In the genomic region with DNA sequence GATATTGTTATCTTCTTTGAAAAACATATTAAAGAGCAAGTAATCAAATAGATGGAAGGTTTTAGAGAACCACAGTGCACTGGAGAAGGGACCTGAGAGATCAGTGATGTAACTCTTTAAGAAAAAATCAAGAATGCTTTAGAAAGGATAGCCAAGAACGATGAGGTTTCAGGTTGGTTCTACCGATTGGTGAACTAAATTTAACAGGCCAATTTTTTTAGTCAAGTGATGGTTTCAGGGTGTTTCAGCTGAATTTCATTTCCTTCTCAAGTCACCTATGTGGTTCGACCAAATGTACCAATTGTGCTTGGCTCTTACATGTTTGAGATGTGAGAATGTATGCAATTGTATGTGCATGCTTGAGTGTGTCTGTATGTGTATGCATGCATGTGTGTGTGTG, we compare ENCODE assay signal across 18 cellular contexts. TPM values are rescaled to one million over a fixed set of nuclear protein-coding genes. Genes with fewer than 3 reads are reported as not detected.
DNase-seq lines count a peak whose midpoint lies in the region; ATAC-seq and TF ChIP-seq lines count a peak whose summit lies in the region.
"Had no signal": no experiment of that assay in that cellular context is flagged by ENCODE, and none has a peak within 500 bp of the region (broad histone marks: within the 10 kb centered on the region; RNA-seq: fewer than 3 reads in every experiment).

No MANE protein-coding gene starts in this region.

- intact Hi-C loops in psoas muscle (cut with DNase I) = no loop called here

- ATAC-seq in GM19395 (IDR thresholded peaks at IDR 0.05; ENCODE audit: unreplicated experiment) (peak; percentile 70), HG02642 (IDR thresholded peaks at IDR 0.05; ENCODE audit: poor library complexity, unreplicated experiment) (peak; percentile 49), HG03442 (IDR thresholded peaks at IDR 0.05; ENCODE audit: unreplicated experiment) (peak; percentile 39), psoas muscle (no peak)
- ATAC-seq: stimulated activated memory B cell treated with anti-CD40 and anti-IgM and Interleukin-4, amounts not matched to agents 10 μg/mL and 1 μg/mL and 100 μg/mL, for 72 hours; WTC11 had no signal

- H3K9me3 ChIP-seq in hepatocyte (ENCODE audit: low read depth) (no peaks in the 10 kb centered on the region), psoas muscle (no peaks in the 10 kb centered on the region)
- H3K9me3 ChIP-seq: esophagus muscularis mucosa, sigmoid colon had no signal

- H3K27ac ChIP-seq in hepatocyte (no peak overlapping the region), psoas muscle (no peak overlapping the region)
- H3K27ac ChIP-seq: esophagus muscularis mucosa, sigmoid colon had no signal

- H3K27me3 ChIP-seq in hepatocyte (no peaks in the 10 kb centered on the region), psoas muscle (ENCODE audit: insufficient read depth in 3 of 3, low read length in 2 of 3) (no peaks in the 10 kb centered on the region)
- H3K27me3 ChIP-seq: esophagus muscularis mucosa, sigmoid colon had no signal

- H3K4me3 ChIP-seq in hepatocyte (no peak overlapping the region), psoas muscle (no peak overlapping the region)
- H3K4me3 ChIP-seq: esophagus muscularis mucosa, sigmoid colon had no signal

- peak; percentile 47 for DNase-seq in GM13977 (ENCODE audit: low spot score)
- DNase-seq in central memory CD4-positive, alpha-beta T cell = no peak
- DNase-seq in hepatocyte (ENCODE audit: low spot score) = no peak
- no peak for DNase-seq in COLO829 (ENCODE audit: low spot score)
- DNase-seq in psoas muscle = no peak
- DNase-seq: ACHN, midbrain, NCI-H2029, NCI-H69, sigmoid colon, SW 1271 had no signal

- 90% methylated on average over 3 of the region's 3 CpGs for WGBS in hepatocyte (ENCODE audit: low lambda C conversion rate, missing lambda C conversion rate)
- WGBS in psoas muscle, 3 donors = 89 to 95% (median 91%) methylated on average over 3 of the region's 3 CpGs

- H3K36me3 ChIP-seq in hepatocyte (replicated peaks; ENCODE audit: insufficient read depth, low read depth) (no peaks in the 10 kb centered on the region), psoas muscle (ENCODE audit: insufficient read depth in 1 of 2, low read depth in 1 of 2) (no peaks in the 10 kb centered on the region)

- no peak overlapping the region for H2AFZ ChIP-seq in hepatocyte

- TF ChIP-seq CTCF in GM13977 (IDR thresholded peaks at IDR 0.05; ENCODE audit: extremely low read depth, insufficient read depth, missing control alignments) = no peak
- no peak for TF ChIP-seq CTCF in hepatocyte (IDR thresholded peaks at IDR 0.05; ENCODE audit: poor library complexity)
- TF ChIP-seq CTCF in psoas muscle (IDR thresholded peaks at IDR 0.05) = no peak

- in situ Hi-C loops in GM13977 (cut with MboI; ENCODE audit: low pct_unique_long_range_greater_than_20kb, low sequenced_read_pairs, unreplicated experiment) = loop anchor here (25.0 kb wide), 1 partner anchor 665 kb away; no protein-coding TSS in a partner anchor

- no peaks in the 10 kb centered on the region for H3K9me2 ChIP-seq in hepatocyte (replicated peaks; ENCODE audit: insufficient read depth)

- H3K4me1 ChIP-seq in hepatocyte (ENCODE audit: insufficient read depth) (no peaks in the 10 kb centered on the region), psoas muscle (no peaks in the 10 kb centered on the region)
- H3K4me1 ChIP-seq: sigmoid colon had no signal

- H3K4me2 ChIP-seq in hepatocyte = no peak overlapping the region

- no peaks in the 10 kb centered on the region for H4K20me1 ChIP-seq in hepatocyte (ENCODE audit: insufficient read depth, poor library complexity, severe bottlenecking)

- no peaks in the 10 kb centered on the region for H3K79me2 ChIP-seq in hepatocyte

RNA-seq across cellular contexts. Expression of a gene that starts 26.5 kb away (rescaled TPM):
- total RNA-seq in hepatocyte (1.5 and 1.7 TPM in 2 replicates), psoas muscle (under 1 TPM; 0.05 to 0.50 (median 0.25) TPM)
- polyA plus RNA-seq in hepatocyte (6.9 and 7.4 TPM in 2 replicates), psoas muscle (under 1 TPM; 0.04 to 0.29 (median 0.10) TPM)
- total RNA-seq: M059J had no signal

Comparison
In these comparisons a context has a peak if more than half of its experiments do, and no peak if none do; other contexts are left out.
1. ATAC-seq: peak in GM19395 (single experiment), HG02642 (single experiment) and HG03442 (single experiment); none in psoas muscle (0 of 4).